1 cellular context compared by ENCODE assay signal in the genomic region with DNA sequence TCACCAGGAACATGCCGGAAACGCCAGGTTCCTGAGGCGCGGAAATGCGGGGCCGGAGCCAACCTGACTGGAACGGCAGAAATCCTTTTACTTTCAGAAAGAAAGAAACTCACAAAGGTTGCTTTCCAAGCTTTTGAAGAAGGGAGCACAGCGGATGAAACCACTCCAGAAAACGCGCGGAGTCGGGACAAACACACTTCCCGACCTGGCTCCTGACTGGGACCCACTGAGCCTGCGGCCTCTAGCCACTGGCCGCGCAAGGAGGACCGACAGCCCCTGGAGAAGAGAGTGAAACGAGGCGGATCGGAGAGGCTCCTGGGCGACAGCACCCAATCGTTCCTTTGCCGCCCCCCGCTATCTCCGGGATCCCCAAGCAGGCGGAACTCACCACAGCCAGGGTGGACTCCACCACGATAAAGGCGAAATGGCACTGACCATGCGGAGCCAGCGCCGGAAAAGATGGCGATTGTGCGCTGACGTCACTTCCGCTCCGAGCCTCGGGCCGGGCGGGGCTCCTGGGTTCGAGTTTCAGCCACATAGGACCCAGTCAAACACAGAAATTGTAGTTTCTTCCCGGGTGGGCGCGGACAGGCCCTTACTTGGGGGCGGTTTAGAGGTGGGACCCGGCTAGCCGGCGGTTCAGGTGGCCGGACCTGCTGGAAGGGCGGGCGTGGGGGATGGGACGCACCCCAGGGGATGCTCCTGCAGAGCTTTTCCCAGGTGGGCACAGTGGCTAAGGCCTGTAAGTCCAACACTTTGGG.
TF ChIP-seq lines count a peak whose summit lies in the region.

Gene ZNF121 (minus strand): TSS at position 432 of the 761 bp plus-strand sequence. CDS start 16,407 bp downstream, outside the sequence.

TF ChIP-seq in IMR-90, 13 proteins besides CTCF, POLR2A, EP300 and RAD21:
- TF ChIP-seq RFX5 (IDR thresholded peaks at IDR 0.05; ENCODE audit: low read depth, low read length): no peak
- peak; percentile 95; the same call in 1 of the 2 replicates for TF ChIP-seq MXI1 (IDR thresholded peaks at IDR 0.05; ENCODE audit: borderline replicate concordance, low read depth, low read length)
- peak; percentile 85; the same call in 1 of the 2 replicates for TF ChIP-seq MAZ (IDR thresholded peaks at IDR 0.05; ENCODE audit: borderline replicate concordance, low read depth, low read length)
